In genomic region chr17:57991537-57991936, GRCh38 we compare ENCODE assay signal across 18 cellular contexts. TPM values are rescaled to one million over a fixed set of nuclear protein-coding genes. Genes with fewer than 3 reads are reported as not detected.
"Had no signal": no experiment of that assay in that cellular context is flagged by ENCODE, and none has a peak within 500 bp of the region (broad histone marks: within the 10 kb centered on the region; RNA-seq: fewer than 3 reads in every experiment).

No MANE protein-coding gene starts in this region.

- H3K4me3 ChIP-seq: dorsolateral prefrontal cortex, neural progenitor cell, prostate gland, stomach, upper lobe of left lung had no signal

- H3K27me3 ChIP-seq: brain microvascular endothelial cell, dorsolateral prefrontal cortex, foreskin keratinocyte, neural progenitor cell, stomach, upper lobe of left lung had no signal

- H3K9me3 ChIP-seq: prostate gland, stomach, upper lobe of left lung had no signal

- ATAC-seq: foreskin keratinocyte, left lobe of liver, right cardiac atrium had no signal

- H3K27ac Mint-ChIP-seq: activated T-helper 1 cell treated with anti-CD3 and anti-CD28 coated beads, Interleukin-12 subunit alpha, Interleukin-12 subunit beta, Interleukin-2, Interleukin-4 antibody, amounts not matched to agents 30 ng/mL and 10 ng/mL and 1 ng/mL, durations not matched to agents 14 hours and 24 hours and 36 hours; neural progenitor cell; T-helper 1 cell treated with Interleukin-12 subunit alpha and Interleukin-12 subunit beta and Interleukin-4 antibody, amounts not matched to agents 30 μg/mL and 1 μg/mL, for 36 hours had no signal

- H3K27ac ChIP-seq: brain microvascular endothelial cell, foreskin keratinocyte, neural progenitor cell, prostate gland, upper lobe of left lung had no signal

- DNase-seq: activated CD4-positive, alpha-beta T cell treated with anti-CD3 and anti-CD28 coated beads, Interleukin-2, amount 50 U/mL, for 1 hour; activated CD4-positive, CD25-positive, alpha-beta regulatory T cell treated with anti-CD3 and anti-CD28 coated beads, Interleukin-2, amount 50 U/mL, for 72 hours; aorta; brain microvascular endothelial cell; central memory CD4-positive, alpha-beta T cell; dorsolateral prefrontal cortex; foreskin keratinocyte; kidney; right cardiac atrium; small intestine; stimulated activated CD4-positive, alpha-beta T cell treated with anti-CD3 and anti-CD28 coated beads, Interleukin-4, amount 100 ng/mL, for 1 hour; stomach; upper lobe of left lung had no signal

- H3K4me2 ChIP-seq: neural progenitor cell had no signal

- H3K9ac ChIP-seq: neural progenitor cell had no signal

- H3K36me3 Mint-ChIP-seq: neural progenitor cell had no signal

- H3K4me1 ChIP-seq: foreskin keratinocyte had no signal

- H3K4me3 Mint-ChIP-seq: activated T-helper 1 cell treated with anti-CD3 and anti-CD28 coated beads, Interleukin-12 subunit alpha, Interleukin-12 subunit beta, Interleukin-2, Interleukin-4 antibody, amounts not matched to agents 30 ng/mL and 10 ng/mL and 1 ng/mL, durations not matched to agents 14 hours and 24 hours and 36 hours; neural progenitor cell; T-helper 1 cell treated with Interleukin-12 subunit alpha and Interleukin-12 subunit beta and Interleukin-4 antibody, amounts not matched to agents 30 μg/mL and 1 μg/mL, for 36 hours had no signal

- H2AFZ ChIP-seq: neural progenitor cell had no signal

- H3K36me3 ChIP-seq: brain microvascular endothelial cell, neural progenitor cell, prostate gland, stomach, upper lobe of left lung had no signal

- H3K9me3 Mint-ChIP-seq: activated T-helper 1 cell treated with anti-CD3 and anti-CD28 coated beads, Interleukin-12 subunit alpha, Interleukin-12 subunit beta, Interleukin-2, Interleukin-4 antibody, amounts not matched to agents 30 ng/mL and 10 ng/mL and 1 ng/mL, durations not matched to agents 14 hours and 24 hours and 36 hours; neural progenitor cell; T-helper 1 cell treated with Interleukin-12 subunit alpha and Interleukin-12 subunit beta and Interleukin-4 antibody, amounts not matched to agents 30 μg/mL and 1 μg/mL, for 36 hours had no signal

RNA-seq across cellular contexts. Expression of gene CUEDC1, which starts 36.3 kb away (rescaled TPM):
- total RNA-seq: activated T-helper 1 cell treated with anti-CD3 and anti-CD28 coated beads, Interleukin-12 subunit alpha, Interleukin-12 subunit beta, Interleukin-2, Interleukin-4 antibody, amounts not matched to agents 30 ng/mL and 10 ng/mL and 1 ng/mL, durations not matched to agents 14 hours and 24 hours and 36 hours had no signal
